ENCODE assay signal across 8 cellular contexts in the genomic region with DNA sequence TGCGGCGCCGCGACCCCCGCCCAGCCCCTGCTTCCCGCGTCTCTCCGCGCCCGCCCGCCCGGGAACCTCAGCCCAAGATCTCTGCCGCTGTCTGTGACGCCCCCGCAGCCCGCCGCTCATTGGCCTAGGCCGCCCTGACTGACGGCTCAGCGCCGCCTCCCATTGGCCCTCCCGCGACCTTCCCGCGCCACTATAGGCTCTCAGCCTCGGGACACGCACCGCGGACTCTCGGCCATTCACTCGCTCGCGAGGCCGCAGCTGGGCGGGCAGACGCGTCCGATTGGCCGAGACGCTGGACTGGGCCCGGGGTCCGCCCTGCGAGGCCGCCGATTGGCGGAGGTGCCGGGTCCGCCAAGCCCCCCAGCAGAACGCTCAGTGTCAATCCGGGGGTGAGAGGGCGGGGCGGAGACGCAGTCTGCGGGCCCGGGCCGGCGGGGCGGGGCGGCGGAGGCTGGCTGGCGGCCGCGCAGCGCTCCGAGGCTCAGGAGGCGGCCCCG.
A peak's percentile ranks its signal among the peaks of the same experiment; 100 is the strongest.
DNase-seq lines count a peak whose midpoint lies in the region; ATAC-seq and TF ChIP-seq lines count a peak whose summit lies in the region.

PRKACA (minus strand) TSS at position 95 of the 497 bp plus-strand sequence. CDS start 215 bp downstream, outside the sequence.

- ATAC-seq in GM19438 (IDR thresholded peaks at IDR 0.05; ENCODE audit: low read depth, unreplicated experiment): peak; percentile 86
- ATAC-seq in HG03571 (IDR thresholded peaks at IDR 0.05; ENCODE audit: unreplicated experiment): peak; percentile 82

- TF ChIP-seq CTCF in C4-2B (conservative IDR thresholded peaks at IDR 0.05): no peak

- DNase-seq in NCI-H774 (lab: John Stamatoyannopoulos, UW) (peak; percentile 98), dedifferentiated amniotic fluid mesenchymal stem cell (ENCODE audit: extremely low spot score) (peak; percentile 98), left kidney (ENCODE audit: low read depth, low spot score) (peak; percentile 100)
- peak; percentile 93 to 97 for DNase-seq in activated CD4-positive, alpha-beta T cell treated with anti-CD3 and anti-CD28 coated beads, Interleukin-2, amount 50 U/mL, for 24 hours (ENCODE audit: low read depth in 1 of 2, low spot score in 1 of 2)
- DNase-seq in stimulated activated CD4-positive, alpha-beta T cell treated with anti-CD3 and anti-CD28 coated beads, Interleukin-1b, Interleukin-23, amount 100 ng/mL, for 48 hours: peak; percentile 99

- peak within 1 kb of the TSS; percentile 91 for H3K27ac ChIP-seq in C4-2B

Comparison
In these comparisons a context has a peak if more than half of its experiments do, and no peak if none do; other contexts are left out.
1. Peak in every context shown above with its lines: DNase-seq, ATAC-seq and H3K27ac ChIP-seq.